Comparison of ENCODE assay signal across 1 cellular context in the genomic region with DNA sequence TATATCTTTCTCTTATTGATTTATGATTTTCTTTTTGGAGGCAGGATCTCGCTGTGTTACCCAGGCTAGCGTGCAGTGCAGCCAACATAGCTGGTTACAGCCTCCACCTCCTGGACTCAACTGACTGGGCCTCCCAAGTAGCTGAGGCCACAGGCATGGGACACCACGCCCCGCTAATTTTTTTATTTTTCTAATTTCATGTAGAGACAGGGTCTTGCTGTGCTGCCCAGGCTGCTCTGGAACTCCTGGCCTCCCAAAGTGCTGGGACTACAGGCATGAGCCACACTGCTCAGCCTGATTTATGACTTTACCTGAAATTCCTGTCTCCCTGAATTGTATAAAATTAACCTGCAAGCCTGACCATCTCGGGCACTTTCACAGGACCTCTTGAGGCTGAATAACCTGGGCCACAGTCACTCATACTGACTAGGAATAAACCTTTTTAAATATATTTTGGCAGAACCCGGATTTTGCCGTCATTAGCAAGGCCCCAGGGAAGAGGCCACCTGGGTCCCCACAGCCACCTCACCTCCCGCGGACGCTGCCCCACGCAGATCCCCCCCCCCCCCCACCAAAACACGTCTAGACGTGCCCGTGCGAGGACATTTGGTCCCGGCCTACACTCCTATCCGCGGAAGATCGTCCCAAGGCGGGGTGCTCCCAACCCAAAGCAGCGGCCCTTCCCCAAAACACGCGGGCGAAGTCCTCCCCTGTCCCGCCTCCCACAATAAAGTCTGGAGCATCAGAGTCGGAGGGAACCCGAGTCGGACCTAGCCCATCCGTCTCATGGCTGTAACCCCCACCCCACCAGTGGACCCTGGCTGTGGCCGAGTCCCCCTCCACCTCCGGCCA.
TF ChIP-seq lines count a peak whose summit lies in the region.

No MANE protein-coding gene starts in this region.

TF ChIP-seq in SK-N-SH treated with all-trans-retinoic acid at 6 μM for 48 hours, 23 proteins besides CTCF, POLR2A, EP300 and RAD21 (continued from another document):
- TF ChIP-seq, protein P1, sequence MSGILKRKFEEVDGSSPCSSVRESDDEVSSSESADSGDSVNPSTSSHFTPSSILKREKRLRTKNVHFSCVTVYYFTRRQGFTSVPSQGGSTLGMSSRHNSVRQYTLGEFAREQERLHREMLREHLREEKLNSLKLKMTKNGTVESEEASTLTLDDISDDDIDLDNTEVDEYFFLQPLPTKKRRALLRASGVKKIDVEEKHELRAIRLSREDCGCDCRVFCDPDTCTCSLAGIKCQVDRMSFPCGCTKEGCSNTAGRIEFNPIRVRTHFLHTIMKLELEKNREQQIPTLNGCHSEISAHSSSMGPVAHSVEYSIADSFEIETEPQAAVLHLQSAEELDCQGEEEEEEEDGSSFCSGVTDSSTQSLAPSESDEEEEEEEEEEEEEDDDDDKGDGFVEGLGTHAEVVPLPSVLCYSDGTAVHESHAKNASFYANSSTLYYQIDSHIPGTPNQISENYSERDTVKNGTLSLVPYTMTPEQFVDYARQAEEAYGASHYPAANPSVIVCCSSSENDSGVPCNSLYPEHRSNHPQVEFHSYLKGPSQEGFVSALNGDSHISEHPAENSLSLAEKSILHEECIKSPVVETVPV (CRISPR knock-in tag; IDR thresholded peaks at IDR 0.05): no peak
- TF ChIP-seq ISL1 (CRISPR knock-in tag; IDR thresholded peaks at IDR 0.05) (no peak), ESRRG (CRISPR knock-in tag; IDR thresholded peaks at IDR 0.05) (no peak), ZFP3 (CRISPR knock-in tag; IDR thresholded peaks at IDR 0.05) (no peak), ZNF565 (CRISPR knock-in tag; conservative IDR thresholded peaks at IDR 0.05; ENCODE audit: low read depth) (no peak)
- TF ChIP-seq, protein P2, sequence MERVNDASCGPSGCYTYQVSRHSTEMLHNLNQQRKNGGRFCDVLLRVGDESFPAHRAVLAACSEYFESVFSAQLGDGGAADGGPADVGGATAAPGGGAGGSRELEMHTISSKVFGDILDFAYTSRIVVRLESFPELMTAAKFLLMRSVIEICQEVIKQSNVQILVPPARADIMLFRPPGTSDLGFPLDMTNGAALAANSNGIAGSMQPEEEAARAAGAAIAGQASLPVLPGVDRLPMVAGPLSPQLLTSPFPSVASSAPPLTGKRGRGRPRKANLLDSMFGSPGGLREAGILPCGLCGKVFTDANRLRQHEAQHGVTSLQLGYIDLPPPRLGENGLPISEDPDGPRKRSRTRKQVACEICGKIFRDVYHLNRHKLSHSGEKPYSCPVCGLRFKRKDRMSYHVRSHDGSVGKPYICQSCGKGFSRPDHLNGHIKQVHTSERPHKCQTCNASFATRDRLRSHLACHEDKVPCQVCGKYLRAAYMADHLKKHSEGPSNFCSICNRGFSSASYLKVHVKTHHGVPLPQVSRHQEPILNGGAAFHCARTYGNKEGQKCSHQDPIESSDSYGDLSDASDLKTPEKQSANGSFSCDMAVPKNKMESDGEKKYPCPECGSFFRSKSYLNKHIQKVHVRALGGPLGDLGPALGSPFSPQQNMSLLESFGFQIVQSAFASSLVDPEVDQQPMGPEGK (CRISPR knock-in tag; IDR thresholded peaks at IDR 0.05; ENCODE audit: borderline replicate concordance): no peak
